Comparison of ENCODE assay signal across 9 cellular contexts in the genomic region with DNA sequence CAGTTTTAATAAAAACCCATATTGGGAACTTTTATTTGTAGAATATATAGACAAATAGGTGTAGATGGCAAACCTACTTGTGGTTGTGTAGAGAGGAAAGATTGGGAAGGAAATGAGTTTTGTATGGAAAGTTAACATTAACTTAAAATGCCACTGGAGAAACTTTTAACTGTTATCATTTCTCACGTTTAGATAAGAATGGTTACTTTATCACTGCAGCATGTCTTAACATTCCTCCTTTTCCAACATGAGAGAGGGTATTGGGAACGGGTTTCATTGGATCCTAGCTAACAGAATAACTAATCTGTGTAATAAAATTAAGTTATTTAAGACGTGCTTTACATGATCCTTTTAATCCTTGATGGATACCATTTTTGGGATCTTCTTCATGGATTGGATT. TPM values are rescaled to one million over a fixed set of nuclear protein-coding genes. Genes with fewer than 3 reads are reported as not detected.
DNase-seq lines count a peak whose midpoint lies in the region; ATAC-seq and TF ChIP-seq lines count a peak whose summit lies in the region.
"Had no signal": no experiment of that assay in that cellular context is flagged by ENCODE, and none has a peak within 500 bp of the region (broad histone marks: within the 10 kb centered on the region; RNA-seq: fewer than 3 reads in every experiment).

No MANE protein-coding gene starts in this region.

- no peak overlapping the region for H2AK5ac ChIP-seq in mesenchymal stem cell (ENCODE audit: low read length, severe bottlenecking)

- no peak overlapping the region for H2BK5ac ChIP-seq in mesenchymal stem cell (ENCODE audit: low read depth, low read length, poor library complexity, severe bottlenecking)

- H3K4me3 ChIP-seq in right atrium auricular region = peak overlapping the region; percentile 93 to 98
- H3K4me3 ChIP-seq in astrocyte of the spinal cord (ENCODE audit: low read depth, low read length) = peak overlapping the region; percentile 97
- H3K4me3 ChIP-seq in mesenchymal stem cell (ENCODE audit: insufficient read depth in 1 of 2, low read depth in 1 of 2, low read length in 2 of 2) = peak overlapping the region in 1 of 2 experiments; percentile 98

- H3K27me3 ChIP-seq in right atrium auricular region (no peaks in the 10 kb centered on the region), mesenchymal stem cell (ENCODE audit: control insufficient read depth in 1 of 2, insufficient read depth in 1 of 2, low read length in 2 of 2) (no peaks in the 10 kb centered on the region)

- H2BK15ac ChIP-seq in mesenchymal stem cell (ENCODE audit: low read depth, poor library complexity, severe bottlenecking) = no peak overlapping the region

- ATAC-seq in left cardiac atrium = no peak

- no peak overlapping the region for H3K23ac ChIP-seq in mesenchymal stem cell (ENCODE audit: low read length in 2 of 2)

- H3K4me1 ChIP-seq in right atrium auricular region (peaks cover 0 to 41% of the 10 kb centered on the region in 2 donors), mesenchymal stem cell (ENCODE audit: control insufficient read depth, insufficient read depth, low read depth, low read length) (peaks cover 3% of the 10 kb centered on the region)

- in situ Hi-C loops in astrocyte of the spinal cord (cut with HindIII; ENCODE audit: low sequenced_read_pairs) = no loop called here
- in situ Hi-C loops in GM13977 (cut with MboI; ENCODE audit: low pct_unique_long_range_greater_than_20kb, low sequenced_read_pairs, unreplicated experiment) = no loop called here

- no peak overlapping the region for H3K4me2 ChIP-seq in mesenchymal stem cell (ENCODE audit: low read length, poor library complexity, severe bottlenecking)

- H3K18ac ChIP-seq in mesenchymal stem cell (ENCODE audit: low read depth in 1 of 2, low read length in 2 of 2) = no peak overlapping the region

- H3K36me3 ChIP-seq in right atrium auricular region (no peaks in the 10 kb centered on the region), mesenchymal stem cell (ENCODE audit: control insufficient read depth in 1 of 2, insufficient read depth in 2 of 2, low read depth in 1 of 2, low read length in 2 of 2) (peaks cover 3 to 30% of the 10 kb centered on the region in 2 experiments)

- H3K27ac ChIP-seq in right atrium auricular region (peak overlapping the region; percentile 100), mesenchymal stem cell (ENCODE audit: low read length, poor library complexity, severe bottlenecking) (no peak overlapping the region)

- H2BK120ac ChIP-seq in mesenchymal stem cell (ENCODE audit: low read depth, low read length) = no peak overlapping the region

- H3K79me1 ChIP-seq in mesenchymal stem cell (replicated peaks; ENCODE audit: low read length, poor library complexity, severe bottlenecking) = peaks cover 2% of the 10 kb centered on the region

- TF ChIP-seq CTCF in right atrium auricular region (IDR thresholded peaks at IDR 0.05) = no peak
- no peak for TF ChIP-seq CTCF in astrocyte of the spinal cord (IDR thresholded peaks at IDR 0.05; ENCODE audit: low read depth, low read length)
- TF ChIP-seq CTCF in GM13977 (IDR thresholded peaks at IDR 0.05; ENCODE audit: extremely low read depth, insufficient read depth, missing control alignments) = no peak

- WGBS in mesenchymal stem cell = 25% methylated on average over 1 of the region's 3 CpGs

- no peak overlapping the region for H3K4ac ChIP-seq in mesenchymal stem cell (ENCODE audit: low read depth in 1 of 2, low read length in 2 of 2)

- no peak overlapping the region for H4K91ac ChIP-seq in mesenchymal stem cell (ENCODE audit: low read length)

- H3K9ac ChIP-seq in mesenchymal stem cell (ENCODE audit: low read length) = peak overlapping the region; percentile 98

- intact Hi-C loops in left cardiac atrium (cut with DNase I) = loop anchor here in 1 of 2 donors (10.0 kb wide), 1 partner anchor 53 kb away; no protein-coding TSS in a partner anchor

- no peak overlapping the region for H3K14ac ChIP-seq in mesenchymal stem cell (ENCODE audit: low read length in 2 of 2)

- no peak overlapping the region for H4K8ac ChIP-seq in mesenchymal stem cell (ENCODE audit: low read length)

- DNase-seq in right atrium auricular region (ENCODE audit: low spot score) (no peak), left cardiac atrium (no peak), astrocyte of the spinal cord (ENCODE audit: low read depth, low spot score) (no peak), mesenchymal stem cell (no peak), GM13977 (ENCODE audit: low spot score) (no peak), GM19240 (ENCODE audit: insufficient read length, low spot score) (no peak), DMS 273 treated with DMSO at 0.1 percent for 48 hours (lab: John Stamatoyannopoulos, UW) (no peak), hippocampal formation (lab: John Stamatoyannopoulos, UW) (no peak)
- DNase-seq: GDM1 had no signal

- H3K9me3 ChIP-seq in right atrium auricular region = no peaks in the 10 kb centered on the region
- no peaks in the 10 kb centered on the region for H3K9me3 ChIP-seq in mesenchymal stem cell (ENCODE audit: control insufficient read depth, low read length)

- H2BK12ac ChIP-seq in mesenchymal stem cell (ENCODE audit: low read length in 2 of 2) = no peak overlapping the region

- H2AFZ ChIP-seq in mesenchymal stem cell (ENCODE audit: low read depth, low read length) = no peak overlapping the region

RNA-seq across cellular contexts. Expression of gene LUC7L2, which starts 1.8 kb away (rescaled TPM):
- total RNA-seq in right atrium auricular region (10 to 100 TPM; 35.0 to 37.2 TPM), left cardiac atrium (10 to 100 TPM; 46.4 to 52.3 TPM)
- 35.7 TPM for polyA plus RNA-seq in mesenchymal stem cell (2013, experiment 1 of 2)
- polyA plus RNA-seq in mesenchymal stem cell (2013, experiment 2 of 2) = 37.0 TPM

RNA-seq across cellular contexts. Expression of gene FMC1, which starts 20.4 kb away (rescaled TPM):
- total RNA-seq in right atrium auricular region (10 to 100 TPM; 20.2 to 45.9 TPM), left cardiac atrium (10 to 100 TPM; 32.3 to 38.2 TPM)
- 32.5 TPM for polyA plus RNA-seq in mesenchymal stem cell (2013, experiment 1 of 2)
- polyA plus RNA-seq in mesenchymal stem cell (2013, experiment 2 of 2) = 31.7 TPM
